ENCODE assay signal across 7 cellular contexts in the genomic region with DNA sequence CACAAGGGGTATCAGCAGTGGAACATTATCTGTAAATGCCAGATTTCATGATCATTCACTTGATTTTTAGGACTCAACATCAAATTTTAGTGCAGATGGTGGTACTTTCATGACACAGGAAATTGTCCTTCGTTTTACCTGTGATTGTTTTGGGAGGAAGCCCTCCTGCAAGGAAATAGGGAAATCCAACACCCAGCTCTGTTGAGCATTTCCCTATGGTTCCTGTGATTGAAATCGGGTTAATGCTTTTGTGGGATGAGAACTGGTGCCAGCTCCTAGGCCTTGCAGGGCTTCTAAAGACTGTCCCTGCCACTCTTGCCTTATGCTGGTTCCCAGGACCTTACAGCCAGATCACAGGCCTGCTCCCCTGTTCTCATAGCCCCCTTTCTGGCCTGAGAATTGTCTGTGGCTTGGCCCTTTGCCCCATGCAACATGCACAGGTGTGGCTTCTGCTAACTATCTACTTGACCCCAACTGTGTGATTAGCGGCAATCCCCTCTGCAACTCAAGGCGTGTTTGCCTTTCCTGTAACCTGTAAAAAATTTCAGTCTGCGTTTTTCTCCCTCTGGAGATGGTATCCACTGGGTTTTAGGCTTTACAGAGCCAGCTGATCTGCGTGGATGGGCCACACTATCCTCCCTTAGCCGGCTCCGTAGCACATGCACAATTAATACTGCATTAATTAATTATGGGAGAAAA.
DNase-seq lines count a peak whose midpoint lies in the region; ATAC-seq and TF ChIP-seq lines count a peak whose summit lies in the region.

No MANE protein-coding gene starts in this region.

- no peak overlapping the region for H3K27ac ChIP-seq in GM23338 (ENCODE audit: low read depth)
- H3K27ac ChIP-seq in right cardiac atrium (ENCODE audit: low read length): no peak overlapping the region

- no peaks in the 10 kb centered on the region for H3K36me3 ChIP-seq in GM23338 (ENCODE audit: insufficient read depth)

- no peak overlapping the region for H3K4me2 ChIP-seq in GM23338

- H3K27ac Mint-ChIP-seq in GM23338: peak overlapping the region; percentile 41; the same call in 1 of the 2 replicates
- H3K27ac Mint-ChIP-seq in stimulated activated memory B cell treated with anti-CD40 and anti-IgM and Interleukin-4, amounts not matched to agents 10 μg/mL and 1 μg/mL and 100 μg/mL, for 72 hours: peak overlapping the region; percentile 99

- no peaks in the 10 kb centered on the region; the same call in 2 of the 3 replicates for H3K9me3 Mint-ChIP-seq in GM23338
- H3K9me3 Mint-ChIP-seq in stimulated activated memory B cell treated with anti-CD40 and anti-IgM and Interleukin-4, amounts not matched to agents 10 μg/mL and 1 μg/mL and 100 μg/mL, for 72 hours: no peaks in the 10 kb centered on the region

- H3K4me1 ChIP-seq in GM23338 (ENCODE audit: insufficient read depth) (peaks cover 39% of the 10 kb centered on the region), right cardiac atrium (ENCODE audit: control insufficient read depth, insufficient read depth, low read length) (peaks cover 18% of the 10 kb centered on the region)

- H4K20me1 ChIP-seq in GM23338 (replicated peaks; ENCODE audit: insufficient read depth): no peaks in the 10 kb centered on the region

- H3K9me2 ChIP-seq in GM23338 (ENCODE audit: insufficient read depth): peaks cover 9% of the 10 kb centered on the region; the same call in 1 of the 2 replicates

- H3F3A ChIP-seq in GM23338 (replicated peaks; ENCODE audit: low read depth): no peaks in the 10 kb centered on the region

- no peak for TF ChIP-seq CTCF in GM23338 (conservative IDR thresholded peaks at IDR 0.05; ENCODE audit: low read depth in 2 of 2)

- H3K36me3 Mint-ChIP-seq in GM23338 (ENCODE audit: low read depth): no peaks in the 10 kb centered on the region
- H3K36me3 Mint-ChIP-seq in stimulated activated memory B cell treated with anti-CD40 and anti-IgM and Interleukin-4, amounts not matched to agents 10 μg/mL and 1 μg/mL and 100 μg/mL, for 72 hours: peaks cover 29% of the 10 kb centered on the region

- H3K4me1 Mint-ChIP-seq in GM23338: peaks cover 51% of the 10 kb centered on the region
- peaks cover 98% of the 10 kb centered on the region for H3K4me1 Mint-ChIP-seq in stimulated activated memory B cell treated with anti-CD40 and anti-IgM and Interleukin-4, amounts not matched to agents 10 μg/mL and 1 μg/mL and 100 μg/mL, for 72 hours

- 78% methylated on average over 8 of the region's 8 CpGs for WGBS in right cardiac atrium

- H3K27me3 ChIP-seq in GM23338 (ENCODE audit: insufficient read depth): no peaks in the 10 kb centered on the region
- no peaks in the 10 kb centered on the region for H3K27me3 ChIP-seq in right cardiac atrium (ENCODE audit: control insufficient read depth, insufficient read depth)

- ATAC-seq in GM18907 (IDR thresholded peaks at IDR 0.05; ENCODE audit: unreplicated experiment): peak; percentile 45
- ATAC-seq in GM23338: no peak; the same call in 2 of the 3 replicates
- peak; percentile 21 for ATAC-seq in stimulated activated memory B cell treated with anti-CD40 and anti-IgM and Interleukin-4, amounts not matched to agents 10 μg/mL and 1 μg/mL and 100 μg/mL, for 72 hours
- no peak for ATAC-seq in right cardiac atrium

- H3K4me3 ChIP-seq in GM23338 (no peak overlapping the region), right cardiac atrium (ENCODE audit: low read length) (no peak overlapping the region)

- H3K27me3 Mint-ChIP-seq in GM23338 (ENCODE audit: insufficient read depth, low read depth, poor library complexity): peaks cover 10% of the 10 kb centered on the region
- H3K27me3 Mint-ChIP-seq in stimulated activated memory B cell treated with anti-CD40 and anti-IgM and Interleukin-4, amounts not matched to agents 10 μg/mL and 1 μg/mL and 100 μg/mL, for 72 hours: no peaks in the 10 kb centered on the region

- H3K79me2 ChIP-seq in GM23338 (replicated peaks; ENCODE audit: insufficient read depth): peaks cover 3% of the 10 kb centered on the region; the same call in 1 of the 2 replicates

- H2AFZ ChIP-seq in GM23338: no peak overlapping the region

- DNase-seq in GM23338 (ENCODE audit: low spot score) (no peak), NAMALWA (ENCODE audit: low spot score) (peak; percentile 74), SHP77 treated with DMSO at 0.1 percent for 48 hours (lab: John Stamatoyannopoulos, UW) (no peak), NCI-H1930 (lab: John Stamatoyannopoulos, UW) (no peak), right cardiac atrium (no peak)

- no peaks in the 10 kb centered on the region for H3K9me3 ChIP-seq in right cardiac atrium (ENCODE audit: control insufficient read depth, low read length)

- intact Hi-C loops in right cardiac atrium (cut with DNase I): no loop called here

- no peak overlapping the region for H3K4me3 Mint-ChIP-seq in GM23338
- no peak overlapping the region for H3K4me3 Mint-ChIP-seq in stimulated activated memory B cell treated with anti-CD40 and anti-IgM and Interleukin-4, amounts not matched to agents 10 μg/mL and 1 μg/mL and 100 μg/mL, for 72 hours

TF ChIP-seq in GM23338, 12 proteins besides CTCF, POLR2A, EP300 and RAD21 (continues in another document):
- TF ChIP-seq EZH2 (IDR thresholded peaks at IDR 0.05; ENCODE audit: low read depth, unreplicated experiment) (no peak), STAT1 (IDR thresholded peaks at IDR 0.05; ENCODE audit: unreplicated experiment) (no peak), ZNF114 (CRISPR knock-in tag; IDR thresholded peaks at IDR 0.05) (no peak), NANOG (IDR thresholded peaks at IDR 0.05; ENCODE audit: borderline replicate concordance) (no peak), JUNB (IDR thresholded peaks at IDR 0.05; ENCODE audit: unreplicated experiment) (no peak), ZNF331 (CRISPR knock-in tag; IDR thresholded peaks at IDR 0.05; ENCODE audit: low read depth) (no peak), EZH2phosphoT487 (IDR thresholded peaks at IDR 0.05; ENCODE audit: unreplicated experiment) (no peak), POLR2AphosphoS5 (IDR thresholded peaks at IDR 0.05; ENCODE audit: low read depth) (no peak), CREB1 (CRISPR knock-in tag; IDR thresholded peaks at IDR 0.05; ENCODE audit: low read depth) (no peak)
- TF ChIP-seq, protein P1, sequence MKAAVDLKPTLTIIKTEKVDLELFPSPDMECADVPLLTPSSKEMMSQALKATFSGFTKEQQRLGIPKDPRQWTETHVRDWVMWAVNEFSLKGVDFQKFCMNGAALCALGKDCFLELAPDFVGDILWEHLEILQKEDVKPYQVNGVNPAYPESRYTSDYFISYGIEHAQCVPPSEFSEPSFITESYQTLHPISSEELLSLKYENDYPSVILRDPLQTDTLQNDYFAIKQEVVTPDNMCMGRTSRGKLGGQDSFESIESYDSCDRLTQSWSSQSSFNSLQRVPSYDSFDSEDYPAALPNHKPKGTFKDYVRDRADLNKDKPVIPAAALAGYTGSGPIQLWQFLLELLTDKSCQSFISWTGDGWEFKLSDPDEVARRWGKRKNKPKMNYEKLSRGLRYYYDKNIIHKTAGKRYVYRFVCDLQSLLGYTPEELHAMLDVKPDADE (IDR thresholded peaks at IDR 0.05): no peak
- TF ChIP-seq, protein P2, sequence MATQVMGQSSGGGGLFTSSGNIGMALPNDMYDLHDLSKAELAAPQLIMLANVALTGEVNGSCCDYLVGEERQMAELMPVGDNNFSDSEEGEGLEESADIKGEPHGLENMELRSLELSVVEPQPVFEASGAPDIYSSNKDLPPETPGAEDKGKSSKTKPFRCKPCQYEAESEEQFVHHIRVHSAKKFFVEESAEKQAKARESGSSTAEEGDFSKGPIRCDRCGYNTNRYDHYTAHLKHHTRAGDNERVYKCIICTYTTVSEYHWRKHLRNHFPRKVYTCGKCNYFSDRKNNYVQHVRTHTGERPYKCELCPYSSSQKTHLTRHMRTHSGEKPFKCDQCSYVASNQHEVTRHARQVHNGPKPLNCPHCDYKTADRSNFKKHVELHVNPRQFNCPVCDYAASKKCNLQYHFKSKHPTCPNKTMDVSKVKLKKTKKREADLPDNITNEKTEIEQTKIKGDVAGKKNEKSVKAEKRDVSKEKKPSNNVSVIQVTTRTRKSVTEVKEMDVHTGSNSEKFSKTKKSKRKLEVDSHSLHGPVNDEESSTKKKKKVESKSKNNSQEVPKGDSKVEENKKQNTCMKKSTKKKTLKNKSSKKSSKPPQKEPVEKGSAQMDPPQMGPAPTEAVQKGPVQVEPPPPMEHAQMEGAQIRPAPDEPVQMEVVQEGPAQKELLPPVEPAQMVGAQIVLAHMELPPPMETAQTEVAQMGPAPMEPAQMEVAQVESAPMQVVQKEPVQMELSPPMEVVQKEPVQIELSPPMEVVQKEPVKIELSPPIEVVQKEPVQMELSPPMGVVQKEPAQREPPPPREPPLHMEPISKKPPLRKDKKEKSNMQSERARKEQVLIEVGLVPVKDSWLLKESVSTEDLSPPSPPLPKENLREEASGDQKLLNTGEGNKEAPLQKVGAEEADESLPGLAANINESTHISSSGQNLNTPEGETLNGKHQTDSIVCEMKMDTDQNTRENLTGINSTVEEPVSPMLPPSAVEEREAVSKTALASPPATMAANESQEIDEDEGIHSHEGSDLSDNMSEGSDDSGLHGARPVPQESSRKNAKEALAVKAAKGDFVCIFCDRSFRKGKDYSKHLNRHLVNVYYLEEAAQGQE (IDR thresholded peaks at IDR 0.05; ENCODE audit: unreplicated experiment): no peak

Comparison
In these comparisons a context has a peak if more than half of its experiments do, and no peak if none do; other contexts are left out.
1. ATAC-seq: peak in GM18907 (single experiment) and stimulated activated memory B cell treated with anti-CD40 and anti-IgM and Interleukin-4, amounts not matched to agents 10 μg/mL and 1 μg/mL and 100 μg/mL, for 72 hours (single experiment); none in GM23338 (single experiment) and right cardiac atrium (0 of 2).